Comparison of ENCODE assay signal across 8 cellular contexts in genomic region chr2:25215948-25216679, GRCh38. TPM values are rescaled to one million over a fixed set of nuclear protein-coding genes. Genes with fewer than 3 reads are reported as not detected.
A peak's percentile ranks its signal among the peaks of the same experiment; 100 is the strongest.
DNase-seq lines count a peak whose midpoint lies in the region; ATAC-seq, FAIRE-seq and TF ChIP-seq lines count a peak whose summit lies in the region.

No MANE protein-coding gene starts in this region.

- H3K4me3 ChIP-seq in HFF-Myc (replicated peaks; ENCODE audit: low read depth, low read length) (peak overlapping the region; percentile 41), astrocyte (ENCODE audit: insufficient read depth, low read depth, low read length) (peak overlapping the region; percentile 59), iPS-20b (ENCODE audit: low read length) (peak overlapping the region; percentile 82)

- ATAC-seq in GM18870 (IDR thresholded peaks at IDR 0.05; ENCODE audit: unreplicated experiment): no peak

- H3K4me3 Mint-ChIP-seq in astrocyte (ENCODE audit: unreplicated experiment): peak overlapping the region; percentile 77

- H2AFZ ChIP-seq in astrocyte (ENCODE audit: low read depth, low read length): peak overlapping the region; percentile 69

- peaks cover 7% of the 10 kb centered on the region for H3K27me3 Mint-ChIP-seq in astrocyte (ENCODE audit: low read depth, unreplicated experiment)

- H3K27ac Mint-ChIP-seq in astrocyte (ENCODE audit: unreplicated experiment): no peak overlapping the region

- no peaks in the 10 kb centered on the region for H3K4me1 Mint-ChIP-seq in astrocyte (ENCODE audit: low read depth, unreplicated experiment)

- peaks cover 1% of the 10 kb centered on the region for H3K36me3 Mint-ChIP-seq in astrocyte (ENCODE audit: low read depth, unreplicated experiment)

- TF ChIP-seq CTCF in HFF-Myc (IDR thresholded peaks at IDR 0.05; ENCODE audit: low read depth, low read length, missing control alignments) (no peak), astrocyte (IDR thresholded peaks at IDR 0.05; ENCODE audit: insufficient read depth, low read depth, low read length) (no peak)

- no peak overlapping the region for H3K27ac ChIP-seq in astrocyte (ENCODE audit: low read depth, low read length)
- no peak overlapping the region for H3K27ac ChIP-seq in iPS-20b (ENCODE audit: low read length)

- no peaks in the 10 kb centered on the region for H3K9me3 ChIP-seq in astrocyte (ENCODE audit: insufficient read depth, low read depth, low read length)
- no peaks in the 10 kb centered on the region for H3K9me3 ChIP-seq in iPS-20b (ENCODE audit: insufficient read depth, low read depth, low read length)

- DNase-seq in ELR (ENCODE audit: low read depth) (peak; percentile 24), HFF-Myc (ENCODE audit: extremely low read depth, low read depth) (no peak), T follicular helper cell (ENCODE audit: low read depth) (peak; percentile 69), astrocyte (ENCODE audit: low read depth) (peak; percentile 59), NCI-H2227 treated with DMSO at 0.1 percent for 48 hours (lab: John Stamatoyannopoulos, UW) (no peak)
- peak; percentile 68 to 83 for DNase-seq in stimulated activated CD4-positive, alpha-beta T cell treated with anti-CD3 and anti-CD28 coated beads, Interleukin-15, amount 100 ng/mL, for 1 hour (ENCODE audit: low read depth in 1 of 2, low spot score in 1 of 2)

- no peaks in the 10 kb centered on the region for H3K36me3 ChIP-seq in astrocyte (ENCODE audit: insufficient read depth, low read length)
- H3K36me3 ChIP-seq in iPS-20b (ENCODE audit: insufficient read depth, low read depth, low read length): no peaks in the 10 kb centered on the region

- H3K9ac ChIP-seq in astrocyte (ENCODE audit: low read length): peak overlapping the region; percentile 77
- peak overlapping the region; percentile 83; the same call in 1 of the 2 replicates for H3K9ac ChIP-seq in iPS-20b (ENCODE audit: low read depth, low read length)

- no peaks in the 10 kb centered on the region for H4K20me1 ChIP-seq in astrocyte (ENCODE audit: insufficient read depth, low read length)

- H3K4me1 ChIP-seq in astrocyte (ENCODE audit: insufficient read depth, low read length) (no peaks in the 10 kb centered on the region), iPS-20b (ENCODE audit: insufficient read depth, low read length) (no peaks in the 10 kb centered on the region)

- peak overlapping the region; percentile 88 for H3K4me2 ChIP-seq in astrocyte (ENCODE audit: low read length)

- FAIRE-seq in astrocyte (lab: Jason Lieb, UNC): no peak

- no peaks in the 10 kb centered on the region for H3K79me2 ChIP-seq in astrocyte (ENCODE audit: insufficient read depth, low read length)

- H3K27me3 ChIP-seq in astrocyte (ENCODE audit: insufficient read depth, low read length): no peaks in the 10 kb centered on the region
- H3K27me3 ChIP-seq in iPS-20b (ENCODE audit: insufficient read depth, low read length): no peaks in the 10 kb centered on the region

- H3K9me3 Mint-ChIP-seq in astrocyte (ENCODE audit: unreplicated experiment): no peaks in the 10 kb centered on the region

RNA-seq across cellular contexts. Expression of gene POMC, which starts 47.7 kb away (rescaled TPM):
- not detected in 2 replicates for total RNA-seq in astrocyte

Comparison
In these comparisons a context has a peak if more than half of its experiments do, and no peak if none do; other contexts are left out.
1. DNase-seq: peak in ELR (single experiment), T follicular helper cell (single experiment), astrocyte (single experiment) and stimulated activated CD4-positive, alpha-beta T cell treated with anti-CD3 and anti-CD28 coated beads, Interleukin-15, amount 100 ng/mL, for 1 hour (2 of 2); none in HFF-Myc (single experiment) and NCI-H2227 treated with DMSO at 0.1 percent for 48 hours (single experiment).
2. Peak in every context shown above with its lines, with median percentiles within 50 percentile points of each other: H3K4me3 ChIP-seq.